ENCODE assay signal across 8 cellular contexts in the genomic region with DNA sequence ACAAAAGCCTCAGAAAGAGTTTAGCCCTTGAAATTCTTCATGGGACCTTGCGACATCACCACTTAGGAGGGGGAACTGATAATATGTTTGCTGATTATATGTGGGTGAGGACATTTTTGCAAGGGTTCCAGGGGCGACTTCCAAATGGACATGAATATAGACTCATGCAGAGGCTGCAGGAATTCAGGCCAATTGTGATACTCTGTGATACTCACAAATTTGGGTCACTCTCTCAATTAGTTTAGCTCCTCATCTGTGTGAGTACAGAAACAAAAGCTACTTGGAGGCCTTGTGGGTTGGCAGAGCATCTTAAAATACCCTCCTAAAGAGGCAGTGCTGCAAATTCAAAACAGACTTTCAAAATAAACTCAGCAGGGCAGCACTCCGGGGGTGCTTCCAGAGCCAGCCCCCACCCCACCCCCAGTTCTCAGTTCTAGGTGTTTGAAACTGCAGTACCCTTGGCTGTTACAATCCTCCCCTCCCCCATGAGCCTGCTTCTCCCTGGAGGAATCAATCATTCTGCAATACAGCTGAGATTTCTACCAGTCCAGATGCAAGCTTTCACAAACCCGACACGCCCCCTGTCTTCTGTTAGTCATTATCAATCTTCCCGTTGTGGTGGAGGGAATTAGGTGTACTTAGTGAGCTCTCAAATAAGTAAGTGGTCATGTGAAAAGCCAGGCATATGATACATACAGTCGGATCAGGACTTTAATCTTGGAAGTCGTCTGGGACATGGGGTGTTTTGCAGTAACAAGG.
DNase-seq lines count a peak whose midpoint lies in the region; ATAC-seq and TF ChIP-seq lines count a peak whose summit lies in the region.

No MANE protein-coding gene starts in this region.

- BruUV-seq in A673 (replicated peaks; lab: Mats Ljungman, UMichigan): no TSS peak

- H3K27ac ChIP-seq in A673 (ENCODE audit: low read depth, low read length, poor library complexity, severe bottlenecking) (peak overlapping the region; percentile 47), gastroesophageal sphincter (peak overlapping the region in 3 of 4 donors; percentile 65 to 74 (median 68)), skin epidermis (peak overlapping the region in 15 of 21 experiments; percentile 2 to 71 (median 43))
- no peak overlapping the region for H3K27ac ChIP-seq in CD4-positive, alpha-beta memory T cell (ENCODE audit: low read depth, low read length)

- peaks cover 0 to 2% (median 1%) of the 10 kb centered on the region in 4 donors for H3K4me1 Mint-ChIP-seq in CD4-positive, alpha-beta memory T cell

- H3K36me3 ChIP-seq in A673 (ENCODE audit: insufficient read depth, low read length, poor library complexity, severe bottlenecking): no peaks in the 10 kb centered on the region
- no peaks in the 10 kb centered on the region for H3K36me3 ChIP-seq in gastroesophageal sphincter
- H3K36me3 ChIP-seq in CD4-positive, alpha-beta memory T cell (ENCODE audit: insufficient read depth, low read length): no peaks in the 10 kb centered on the region

- H3K4me1 ChIP-seq in A673 (ENCODE audit: insufficient read depth, low read length, poor library complexity, severe bottlenecking) (peaks cover 25% of the 10 kb centered on the region), gastroesophageal sphincter (peaks cover 4 to 45% (median 21%) of the 10 kb centered on the region in 3 donors)
- no peaks in the 10 kb centered on the region for H3K4me1 ChIP-seq in CD4-positive, alpha-beta memory T cell (ENCODE audit: insufficient read depth, low read length)

- no peaks in the 10 kb centered on the region for H3K9me3 ChIP-seq in A673 (ENCODE audit: low read depth, low read length, poor library complexity, severe bottlenecking)
- H3K9me3 ChIP-seq in gastroesophageal sphincter: no peaks in the 10 kb centered on the region
- H3K9me3 ChIP-seq in CD4-positive, alpha-beta memory T cell (ENCODE audit: control insufficient read depth in 1 of 2, low read length in 2 of 2): no peaks in the 10 kb centered on the region

- DNase-seq in A673 (ENCODE audit: low spot score) (peak; percentile 93), SHP77 (lab: John Stamatoyannopoulos, UW) (peak; percentile 47 to 53), NCI-H2081 (lab: John Stamatoyannopoulos, UW) (no peak)
- DNase-seq in CD4-positive, alpha-beta memory T cell: no peak

- WGBS in gastroesophageal sphincter (ENCODE audit: low coverage in 1 of 2), 2 donors: 18 to 23% methylated on average over 5 to 8 of the region's 8 CpGs

- H3K27me3 ChIP-seq in A673 (replicated peaks; ENCODE audit: insufficient read depth, low read depth, low read length, poor library complexity) (no peaks in the 10 kb centered on the region), gastroesophageal sphincter (no peaks in the 10 kb centered on the region)
- no peaks in the 10 kb centered on the region for H3K27me3 ChIP-seq in CD4-positive, alpha-beta memory T cell (ENCODE audit: insufficient read depth, low read length)

- intact Hi-C loops in A673 (cut with micrococcal nuclease; ENCODE audit: unreplicated experiment): loop anchor here (5.0 kb wide), 1 partner anchor 97 kb away; the partner anchor contains the start of gene MBNL2
- intact Hi-C loops in CD4-positive, alpha-beta memory T cell (cut with micrococcal nuclease): no loop called here

- no peak overlapping the region for H3K27ac Mint-ChIP-seq in CD4-positive, alpha-beta memory T cell

- CTCF ChIA-PET in A673 (lab: Charles Lee): interaction anchor here (1.4 to 2.1 kb wide), 2 partner anchors 16 kb away, joined by 4 to 18 read pairs; no protein-coding TSS in a partner anchor
- CTCF ChIA-PET in CD4-positive, alpha-beta memory T cell (lab: Charles Lee; ENCODE audit: partially characterized antibody): interaction anchor here (0.7 to 3.7 kb wide), 2 partner anchors 16 to 17 kb away, joined by 3 to 15 read pairs; no protein-coding TSS in a partner anchor

- ATAC-seq in GM18907 (IDR thresholded peaks at IDR 0.05; ENCODE audit: unreplicated experiment) (peak; percentile 58), HG03432 (IDR thresholded peaks at IDR 0.05; ENCODE audit: unreplicated experiment) (peak; percentile 65), gastroesophageal sphincter (peak; percentile 75)

- H3K4me3 ChIP-seq in A673 (ENCODE audit: low read depth, low read length, poor library complexity, severe bottlenecking) (no peak overlapping the region), gastroesophageal sphincter (no peak overlapping the region), skin epidermis (no peak overlapping the region)
- no peak overlapping the region for H3K4me3 ChIP-seq in CD4-positive, alpha-beta memory T cell (ENCODE audit: low read length in 2 of 2)

- no peak overlapping the region for H3K4me3 Mint-ChIP-seq in CD4-positive, alpha-beta memory T cell

- no peak for TF ChIP-seq POLR2A in gastroesophageal sphincter (IDR thresholded peaks at IDR 0.05)

- no peaks in the 10 kb centered on the region for H3K36me3 Mint-ChIP-seq in CD4-positive, alpha-beta memory T cell

- H3K9me3 Mint-ChIP-seq in CD4-positive, alpha-beta memory T cell: no peaks in the 10 kb centered on the region

- TF ChIP-seq CTCF in A673 (conservative IDR thresholded peaks at IDR 0.05; ENCODE audit: low read depth, low read length) (peak; percentile 33; the same call in 1 of the 2 replicates), gastroesophageal sphincter (IDR thresholded peaks at IDR 0.05) (peak in 1 of 4 experiments; percentile 43)

- no peak for TF ChIP-seq EP300 in gastroesophageal sphincter (IDR thresholded peaks at IDR 0.05)

- H3K27me3 Mint-ChIP-seq in CD4-positive, alpha-beta memory T cell: peaks cover 7 to 37% of the 10 kb centered on the region in 2 donors

- POLR2A ChIA-PET in A673 (lab: Charles Lee; ENCODE audit: low non-redundant PET): no interaction called here
- POLR2A ChIA-PET in CD4-positive, alpha-beta memory T cell (lab: Charles Lee; ENCODE audit: partially characterized antibody): no interaction called here

Comparison
In these comparisons a context has a peak if more than half of its experiments do, and no peak if none do; other contexts are left out.
1. DNase-seq: peak in A673 (single experiment) and SHP77 (2 of 2); none in NCI-H2081 (0 of 2) and CD4-positive, alpha-beta memory T cell (0 of 5).
2. Peak in every context shown above with its lines, with median percentiles within 50 percentile points of each other: ATAC-seq.